Comparison of ENCODE assay signal across 8 cellular contexts in the genomic region with DNA sequence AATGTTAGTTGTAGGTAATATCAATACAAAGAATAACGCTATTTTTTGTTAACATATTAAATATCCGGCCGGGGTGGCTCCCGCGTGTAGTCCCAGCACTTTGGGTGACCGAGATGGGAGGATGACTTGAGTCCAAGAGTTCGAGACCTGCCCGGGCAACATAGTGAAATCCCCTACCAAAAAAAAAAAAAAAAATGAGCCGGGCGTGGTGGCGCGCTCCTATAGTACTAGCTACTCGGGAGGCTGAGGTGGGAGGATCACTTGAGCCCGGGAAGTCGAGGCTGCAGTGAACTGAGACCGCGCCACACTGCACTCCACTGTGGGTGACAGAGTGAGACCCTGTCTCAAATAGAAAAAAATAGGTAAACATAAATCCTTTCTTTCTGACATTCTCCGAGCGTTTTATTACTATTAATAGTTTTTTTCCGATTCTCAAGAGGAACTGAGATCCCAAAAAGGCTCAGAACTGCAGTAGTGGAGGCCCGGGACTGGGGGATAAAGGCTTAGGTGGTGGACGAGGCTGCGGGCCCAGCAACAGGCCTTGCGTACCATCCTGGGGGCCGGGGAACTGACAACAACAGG. TPM values are rescaled to one million over a fixed set of nuclear protein-coding genes. Genes with fewer than 3 reads are reported as not detected.
A peak's percentile ranks its signal among the peaks of the same experiment; 100 is the strongest.
DNase-seq lines count a peak whose midpoint lies in the region; TF ChIP-seq lines count a peak whose summit lies in the region.

No MANE protein-coding gene starts in this region.

- H3K4me1 Mint-ChIP-seq in activated T-cell treated with anti-CD3 and anti-CD28 coated beads, Interleukin-2, amount 50 U/mL, for 24 hours (ENCODE audit: low read depth) = peaks cover 37% of the 10 kb centered on the region
- H3K4me1 Mint-ChIP-seq in activated naive CD4-positive, alpha-beta T cell treated with anti-CD3 and anti-CD28 coated beads, Interleukin-2, amount 10 ng/mL, durations not matched to agents 7 days and 5 days = peaks cover 39% of the 10 kb centered on the region

- DNase-seq in activated T-cell treated with anti-CD3 and anti-CD28 coated beads, Interleukin-2, amount 50 U/mL, for 24 hours = peak; percentile 54
- DNase-seq in activated T-cell treated with anti-CD3 and anti-CD28 coated beads for 4 hours (no peak), kidney epithelial cell (ENCODE audit: low read depth) (no peak), ecto neural progenitor cell (ENCODE audit: low spot score) (no peak), putamen (ENCODE audit: low spot score) (no peak), DMS 273 treated with DMSO at 0.1 percent for 48 hours (lab: John Stamatoyannopoulos, UW) (no peak)
- DNase-seq in activated naive CD4-positive, alpha-beta T cell treated with anti-CD3 and anti-CD28 coated beads, Interleukin-2, amount 10 ng/mL, durations not matched to agents 7 days and 5 days = no peak

- H3K27me3 ChIP-seq in kidney epithelial cell (ENCODE audit: control insufficient read depth, insufficient read depth, low read length) = no peaks in the 10 kb centered on the region
- no peaks in the 10 kb centered on the region for H3K27me3 ChIP-seq in thymus (ENCODE audit: control insufficient read depth, insufficient read depth)

- H3K9me3 ChIP-seq in thymus (ENCODE audit: control insufficient read depth) = no peaks in the 10 kb centered on the region

- no peak for TF ChIP-seq CTCF in kidney epithelial cell (IDR thresholded peaks at IDR 0.05; ENCODE audit: insufficient read depth, low read length, poor library complexity, severe bottlenecking)

- CTCF ChIA-PET in activated naive CD4-positive, alpha-beta T cell treated with anti-CD3 and anti-CD28 coated beads, Interleukin-2, amount 10 ng/mL, durations not matched to agents 7 days and 5 days (lab: Charles Lee) = interaction anchor here (3.4 kb wide), 1 partner anchor 14 kb away, joined by 15 read pairs; no protein-coding TSS in a partner anchor

- no peaks in the 10 kb centered on the region for H3K27me3 Mint-ChIP-seq in activated T-cell treated with anti-CD3 and anti-CD28 coated beads, Interleukin-2, amount 50 U/mL, for 24 hours
- H3K27me3 Mint-ChIP-seq in activated naive CD4-positive, alpha-beta T cell treated with anti-CD3 and anti-CD28 coated beads, Interleukin-2, amount 10 ng/mL, durations not matched to agents 7 days and 5 days = peaks cover 4% of the 10 kb centered on the region

- H3K4me3 Mint-ChIP-seq in activated T-cell treated with anti-CD3 and anti-CD28 coated beads, Interleukin-2, amount 50 U/mL, for 24 hours = no peak overlapping the region
- peak overlapping the region; percentile 87 for H3K4me3 Mint-ChIP-seq in activated naive CD4-positive, alpha-beta T cell treated with anti-CD3 and anti-CD28 coated beads, Interleukin-2, amount 10 ng/mL, durations not matched to agents 7 days and 5 days

- H3K9me3 Mint-ChIP-seq in activated T-cell treated with anti-CD3 and anti-CD28 coated beads, Interleukin-2, amount 50 U/mL, for 24 hours = peaks cover 3% of the 10 kb centered on the region
- H3K9me3 Mint-ChIP-seq in activated naive CD4-positive, alpha-beta T cell treated with anti-CD3 and anti-CD28 coated beads, Interleukin-2, amount 10 ng/mL, durations not matched to agents 7 days and 5 days = peaks cover 2% of the 10 kb centered on the region

- H3K36me3 ChIP-seq in kidney epithelial cell (ENCODE audit: control insufficient read depth, insufficient read depth, low read length) (no peaks in the 10 kb centered on the region), thymus (ENCODE audit: control insufficient read depth, insufficient read depth) (no peaks in the 10 kb centered on the region)

- peaks cover 32% of the 10 kb centered on the region for H3K4me1 ChIP-seq in thymus (ENCODE audit: control insufficient read depth, insufficient read depth, low read length)

- H3K27ac Mint-ChIP-seq in activated T-cell treated with anti-CD3 and anti-CD28 coated beads, Interleukin-2, amount 50 U/mL, for 24 hours = no peak overlapping the region
- H3K27ac Mint-ChIP-seq in activated naive CD4-positive, alpha-beta T cell treated with anti-CD3 and anti-CD28 coated beads, Interleukin-2, amount 10 ng/mL, durations not matched to agents 7 days and 5 days = peak overlapping the region; percentile 96

- H3K36me3 Mint-ChIP-seq in activated T-cell treated with anti-CD3 and anti-CD28 coated beads, Interleukin-2, amount 50 U/mL, for 24 hours (ENCODE audit: low read depth) = peaks cover 10% of the 10 kb centered on the region
- peaks cover 11% of the 10 kb centered on the region for H3K36me3 Mint-ChIP-seq in activated naive CD4-positive, alpha-beta T cell treated with anti-CD3 and anti-CD28 coated beads, Interleukin-2, amount 10 ng/mL, durations not matched to agents 7 days and 5 days

- peak overlapping the region; percentile 99 for H3K4me3 ChIP-seq in kidney epithelial cell (ENCODE audit: low read depth, low read length)
- H3K4me3 ChIP-seq in thymus (ENCODE audit: low read length) = peak overlapping the region; percentile 95

- 54% methylated on average over 25 of the region's 25 CpGs for WGBS in thymus

- peak overlapping the region; percentile 97 for H3K27ac ChIP-seq in thymus (ENCODE audit: low read depth)

RNA-seq across cellular contexts. Expression of gene N4BP1, which starts 1.0 kb away (rescaled TPM):
- 20.7 and 25.9 TPM in 2 replicates for total RNA-seq in kidney epithelial cell
- 24.9 TPM for polyA plus RNA-seq in thymus
